Comparison of ENCODE assay signal across 1 cellular context in the genomic region with DNA sequence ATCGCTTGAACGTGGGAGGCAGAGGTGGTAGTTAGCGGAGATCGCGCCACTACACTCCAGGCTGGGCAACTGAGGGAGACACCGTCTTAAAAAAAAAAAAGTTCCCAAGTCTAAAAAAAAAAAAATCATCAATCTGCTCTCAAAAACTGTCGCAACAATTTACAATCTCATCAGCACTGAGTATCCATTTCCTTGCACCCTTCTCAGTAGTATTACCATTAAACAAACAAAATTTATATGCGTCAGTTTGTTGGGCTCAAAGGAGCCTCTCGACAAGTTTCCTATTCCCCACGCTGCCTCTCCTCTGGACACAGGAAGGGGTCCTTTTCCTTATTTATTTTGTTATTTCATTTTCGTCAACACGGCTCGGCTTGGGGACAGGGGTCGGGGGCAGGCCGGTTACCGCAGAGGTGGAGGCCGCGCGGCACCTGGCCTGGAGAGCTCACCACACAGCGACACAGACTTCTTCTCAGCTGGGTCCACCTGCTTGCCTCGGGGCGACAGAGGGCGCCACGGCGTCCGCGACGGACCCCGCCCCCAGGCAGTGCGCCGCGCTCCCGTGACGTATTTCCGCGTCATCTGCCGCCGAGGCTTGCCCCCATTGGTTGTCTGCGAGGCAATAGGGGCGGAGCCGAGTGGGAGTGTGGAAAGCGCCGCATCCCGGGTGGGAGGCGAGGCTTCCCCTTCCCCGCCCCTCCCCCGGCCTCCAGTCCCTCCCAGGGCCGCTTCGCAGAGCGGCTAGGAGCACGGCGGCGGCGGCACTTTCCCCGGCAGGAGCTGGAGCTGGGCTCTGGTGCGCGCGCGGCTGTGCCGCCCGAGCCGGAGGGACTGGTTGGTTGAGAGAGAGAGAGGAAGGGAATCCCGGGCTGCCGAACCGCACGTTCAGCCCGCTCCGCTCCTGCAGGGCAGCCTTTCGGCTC.
A peak's percentile ranks its signal among the peaks of the same experiment; 100 is the strongest.
TF ChIP-seq lines count a peak whose summit lies in the region.

A gene (plus strand): TSS at position 709 of the 920 bp plus-strand sequence. CDS start 436 bp downstream, outside the sequence.

TF ChIP-seq in HepG2, 621 proteins besides CTCF, POLR2A, EP300 and RAD21 (continued from another document and continues in another):
- TF ChIP-seq, protein P1, sequence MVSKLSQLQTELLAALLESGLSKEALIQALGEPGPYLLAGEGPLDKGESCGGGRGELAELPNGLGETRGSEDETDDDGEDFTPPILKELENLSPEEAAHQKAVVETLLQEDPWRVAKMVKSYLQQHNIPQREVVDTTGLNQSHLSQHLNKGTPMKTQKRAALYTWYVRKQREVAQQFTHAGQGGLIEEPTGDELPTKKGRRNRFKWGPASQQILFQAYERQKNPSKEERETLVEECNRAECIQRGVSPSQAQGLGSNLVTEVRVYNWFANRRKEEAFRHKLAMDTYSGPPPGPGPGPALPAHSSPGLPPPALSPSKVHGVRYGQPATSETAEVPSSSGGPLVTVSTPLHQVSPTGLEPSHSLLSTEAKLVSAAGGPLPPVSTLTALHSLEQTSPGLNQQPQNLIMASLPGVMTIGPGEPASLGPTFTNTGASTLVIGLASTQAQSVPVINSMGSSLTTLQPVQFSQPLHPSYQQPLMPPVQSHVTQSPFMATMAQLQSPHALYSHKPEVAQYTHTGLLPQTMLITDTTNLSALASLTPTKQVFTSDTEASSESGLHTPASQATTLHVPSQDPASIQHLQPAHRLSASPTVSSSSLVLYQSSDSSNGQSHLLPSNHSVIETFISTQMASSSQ (IDR thresholded peaks at IDR 0.05; ENCODE audit: low read depth): no peak
- TF ChIP-seq, protein P1 (CRISPR knock-in tag; IDR thresholded peaks at IDR 0.05; ENCODE audit: borderline replicate concordance): 0 out of 2 replicates have a peak, but pooled peaks have one; percentile 26
- no peak for TF ChIP-seq ZBTB8A (CRISPR knock-in tag; IDR thresholded peaks at IDR 0.05; ENCODE audit: borderline replicate concordance, low read depth)
- TF ChIP-seq, protein P2, sequence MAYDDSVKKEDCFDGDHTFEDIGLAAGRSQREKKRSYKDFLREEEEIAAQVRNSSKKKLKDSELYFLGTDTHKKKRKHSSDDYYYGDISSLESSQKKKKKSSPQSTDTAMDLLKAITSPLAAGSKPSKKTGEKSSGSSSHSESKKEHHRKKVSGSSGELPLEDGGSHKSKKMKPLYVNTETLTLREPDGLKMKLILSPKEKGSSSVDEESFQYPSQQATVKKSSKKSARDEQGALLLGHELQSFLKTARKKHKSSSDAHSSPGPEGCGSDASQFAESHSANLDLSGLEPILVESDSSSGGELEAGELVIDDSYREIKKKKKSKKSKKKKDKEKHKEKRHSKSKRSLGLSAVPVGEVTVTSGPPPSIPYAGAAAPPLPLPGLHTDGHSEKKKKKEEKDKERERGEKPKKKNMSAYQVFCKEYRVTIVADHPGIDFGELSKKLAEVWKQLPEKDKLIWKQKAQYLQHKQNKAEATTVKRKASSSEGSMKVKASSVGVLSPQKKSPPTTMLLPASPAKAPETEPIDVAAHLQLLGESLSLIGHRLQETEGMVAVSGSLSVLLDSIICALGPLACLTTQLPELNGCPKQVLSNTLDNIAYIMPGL (CRISPR knock-in tag; IDR thresholded peaks at IDR 0.05; ENCODE audit: borderline replicate concordance in 1 of 2, low read depth in 1 of 2): peak; percentile 94 to 96
- no peak for TF ChIP-seq ZNF674 (CRISPR knock-in tag; IDR thresholded peaks at IDR 0.05; ENCODE audit: low read depth)
- TF ChIP-seq, protein P3, sequence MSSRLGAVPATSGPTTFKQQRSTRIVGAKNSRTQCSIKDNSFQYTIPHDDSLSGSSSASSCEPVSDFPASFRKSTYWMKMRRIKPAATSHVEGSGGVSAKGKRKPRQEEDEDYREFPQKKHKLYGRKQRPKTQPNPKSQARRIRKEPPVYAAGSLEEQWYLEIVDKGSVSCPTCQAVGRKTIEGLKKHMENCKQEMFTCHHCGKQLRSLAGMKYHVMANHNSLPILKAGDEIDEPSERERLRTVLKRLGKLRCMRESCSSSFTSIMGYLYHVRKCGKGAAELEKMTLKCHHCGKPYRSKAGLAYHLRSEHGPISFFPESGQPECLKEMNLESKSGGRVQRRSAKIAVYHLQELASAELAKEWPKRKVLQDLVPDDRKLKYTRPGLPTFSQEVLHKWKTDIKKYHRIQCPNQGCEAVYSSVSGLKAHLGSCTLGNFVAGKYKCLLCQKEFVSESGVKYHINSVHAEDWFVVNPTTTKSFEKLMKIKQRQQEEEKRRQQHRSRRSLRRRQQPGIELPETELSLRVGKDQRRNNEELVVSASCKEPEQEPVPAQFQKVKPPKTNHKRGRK (CRISPR knock-in tag; IDR thresholded peaks at IDR 0.05): no peak
- no peak for TF ChIP-seq ZNF720 (CRISPR knock-in tag; IDR thresholded peaks at IDR 0.05)
- no peak; the same call in none of the 2 replicates for TF ChIP-seq ZNF451 (CRISPR knock-in tag; IDR thresholded peaks at IDR 0.05)
- TF ChIP-seq ZNF746 (CRISPR knock-in tag; IDR thresholded peaks at IDR 0.05): no peak
- no peak for TF ChIP-seq ZNF484 (CRISPR knock-in tag; IDR thresholded peaks at IDR 0.05; ENCODE audit: borderline replicate concordance, low read depth)
- no peak for TF ChIP-seq MBD4 (IDR thresholded peaks at IDR 0.05; ENCODE audit: borderline replicate concordance, low read length)
- TF ChIP-seq GATA4 (IDR thresholded peaks at IDR 0.05; ENCODE audit: borderline replicate concordance, low read depth): 0 out of 2 replicates have a peak, but pooled peaks have one; percentile 30
- TF ChIP-seq ZNF570 (CRISPR knock-in tag; IDR thresholded peaks at IDR 0.05; ENCODE audit: borderline replicate concordance): no peak
- TF ChIP-seq YEATS2 (CRISPR knock-in tag; IDR thresholded peaks at IDR 0.05; ENCODE audit: borderline replicate concordance): peak; percentile 89; the same call in 1 of the 2 replicates
- TF ChIP-seq, protein P4, sequence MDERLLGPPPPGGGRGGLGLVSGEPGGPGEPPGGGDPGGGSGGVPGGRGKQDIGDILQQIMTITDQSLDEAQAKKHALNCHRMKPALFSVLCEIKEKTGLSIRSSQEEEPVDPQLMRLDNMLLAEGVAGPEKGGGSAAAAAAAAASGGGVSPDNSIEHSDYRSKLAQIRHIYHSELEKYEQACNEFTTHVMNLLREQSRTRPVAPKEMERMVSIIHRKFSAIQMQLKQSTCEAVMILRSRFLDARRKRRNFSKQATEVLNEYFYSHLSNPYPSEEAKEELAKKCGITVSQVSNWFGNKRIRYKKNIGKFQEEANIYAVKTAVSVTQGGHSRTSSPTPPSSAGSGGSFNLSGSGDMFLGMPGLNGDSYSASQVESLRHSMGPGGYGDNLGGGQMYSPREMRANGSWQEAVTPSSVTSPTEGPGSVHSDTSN (CRISPR knock-in tag; IDR thresholded peaks at IDR 0.05): no peak
- TF ChIP-seq SIN3A (IDR thresholded peaks at IDR 0.05; ENCODE audit: borderline replicate concordance, low read depth, low read length): no peak
- no peak; the same call in 1 of the 2 replicates for TF ChIP-seq ZNF563 (CRISPR knock-in tag; IDR thresholded peaks at IDR 0.05)
- no peak for TF ChIP-seq HNF4G (IDR thresholded peaks at IDR 0.05; ENCODE audit: borderline replicate concordance, low read depth, low read length)
- TF ChIP-seq HNF4G (CRISPR knock-in tag; IDR thresholded peaks at IDR 0.05; ENCODE audit: borderline replicate concordance, low read depth): no peak
- no peak for TF ChIP-seq KDM3A (CRISPR knock-in tag; IDR thresholded peaks at IDR 0.05; ENCODE audit: low read depth)
- TF ChIP-seq ZNF180 (CRISPR knock-in tag; IDR thresholded peaks at IDR 0.05; ENCODE audit: borderline replicate concordance, low read depth): no peak
- TF ChIP-seq JUND (CRISPR knock-in tag; IDR thresholded peaks at IDR 0.05): peak; percentile 59; the same call in 1 of the 2 replicates
- peak; percentile 97 for TF ChIP-seq ZMYM4 (CRISPR knock-in tag; IDR thresholded peaks at IDR 0.05)
- TF ChIP-seq, protein P5, sequence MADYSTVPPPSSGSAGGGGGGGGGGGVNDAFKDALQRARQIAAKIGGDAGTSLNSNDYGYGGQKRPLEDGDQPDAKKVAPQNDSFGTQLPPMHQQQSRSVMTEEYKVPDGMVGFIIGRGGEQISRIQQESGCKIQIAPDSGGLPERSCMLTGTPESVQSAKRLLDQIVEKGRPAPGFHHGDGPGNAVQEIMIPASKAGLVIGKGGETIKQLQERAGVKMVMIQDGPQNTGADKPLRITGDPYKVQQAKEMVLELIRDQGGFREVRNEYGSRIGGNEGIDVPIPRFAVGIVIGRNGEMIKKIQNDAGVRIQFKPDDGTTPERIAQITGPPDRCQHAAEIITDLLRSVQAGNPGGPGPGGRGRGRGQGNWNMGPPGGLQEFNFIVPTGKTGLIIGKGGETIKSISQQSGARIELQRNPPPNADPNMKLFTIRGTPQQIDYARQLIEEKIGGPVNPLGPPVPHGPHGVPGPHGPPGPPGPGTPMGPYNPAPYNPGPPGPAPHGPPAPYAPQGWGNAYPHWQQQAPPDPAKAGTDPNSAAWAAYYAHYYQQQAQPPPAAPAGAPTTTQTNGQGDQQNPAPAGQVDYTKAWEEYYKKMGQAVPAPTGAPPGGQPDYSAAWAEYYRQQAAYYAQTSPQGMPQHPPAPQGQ (CRISPR knock-in tag; IDR thresholded peaks at IDR 0.05; ENCODE audit: borderline replicate concordance): no peak
- TF ChIP-seq, protein P6, sequence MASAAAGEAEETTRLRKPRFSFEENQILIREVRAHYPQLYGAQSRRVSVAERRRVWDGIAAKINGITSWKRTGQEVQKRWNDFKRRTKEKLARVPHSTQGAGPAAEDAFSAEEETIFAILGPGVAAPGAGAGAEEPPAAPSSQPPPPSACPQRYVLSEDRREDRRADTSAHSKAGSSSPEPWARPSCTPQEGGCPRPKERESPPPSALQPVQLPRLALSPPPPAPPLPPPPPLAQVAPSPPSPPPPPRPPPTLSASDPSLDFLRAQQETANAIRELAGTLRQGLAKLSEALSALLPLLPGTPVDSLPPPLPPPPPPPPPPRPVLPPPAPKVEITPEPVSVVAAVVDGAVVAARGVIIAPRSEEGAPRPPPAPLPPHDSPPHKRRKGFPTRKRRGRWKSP (CRISPR knock-in tag; IDR thresholded peaks at IDR 0.05): no peak
- no peak for TF ChIP-seq ZNF549 (CRISPR knock-in tag; IDR thresholded peaks at IDR 0.05)
- no peak for TF ChIP-seq ZNF224 (CRISPR knock-in tag; IDR thresholded peaks at IDR 0.05)
- TF ChIP-seq, protein P7, sequence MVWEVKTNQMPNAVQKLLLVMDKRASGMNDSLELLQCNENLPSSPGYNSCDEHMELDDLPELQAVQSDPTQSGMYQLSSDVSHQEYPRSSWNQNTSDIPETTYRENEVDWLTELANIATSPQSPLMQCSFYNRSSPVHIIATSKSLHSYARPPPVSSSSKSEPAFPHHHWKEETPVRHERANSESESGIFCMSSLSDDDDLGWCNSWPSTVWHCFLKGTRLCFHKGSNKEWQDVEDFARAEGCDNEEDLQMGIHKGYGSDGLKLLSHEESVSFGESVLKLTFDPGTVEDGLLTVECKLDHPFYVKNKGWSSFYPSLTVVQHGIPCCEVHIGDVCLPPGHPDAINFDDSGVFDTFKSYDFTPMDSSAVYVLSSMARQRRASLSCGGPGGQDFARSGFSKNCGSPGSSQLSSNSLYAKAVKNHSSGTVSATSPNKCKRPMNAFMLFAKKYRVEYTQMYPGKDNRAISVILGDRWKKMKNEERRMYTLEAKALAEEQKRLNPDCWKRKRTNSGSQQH (CRISPR knock-in tag; IDR thresholded peaks at IDR 0.05; ENCODE audit: low read depth): peak; percentile 78; the same call in 1 of the 2 replicates
- no peak for TF ChIP-seq ZNF598 (CRISPR knock-in tag; IDR thresholded peaks at IDR 0.05; ENCODE audit: borderline replicate concordance)
- peak; percentile 82 for TF ChIP-seq MED1 (CRISPR knock-in tag; IDR thresholded peaks at IDR 0.05)
- TF ChIP-seq KAT8 (CRISPR knock-in tag; IDR thresholded peaks at IDR 0.05): peak; percentile 93
- no peak; the same call in 1 of the 2 replicates for TF ChIP-seq ARID2 (CRISPR knock-in tag; IDR thresholded peaks at IDR 0.05; ENCODE audit: borderline replicate concordance)
- peak; percentile 93 for TF ChIP-seq GATAD1 (CRISPR knock-in tag; IDR thresholded peaks at IDR 0.05)
- peak; percentile 84; the same call in 1 of the 2 replicates for TF ChIP-seq CCDC6 (CRISPR knock-in tag; IDR thresholded peaks at IDR 0.05)
- TF ChIP-seq, protein P8, sequence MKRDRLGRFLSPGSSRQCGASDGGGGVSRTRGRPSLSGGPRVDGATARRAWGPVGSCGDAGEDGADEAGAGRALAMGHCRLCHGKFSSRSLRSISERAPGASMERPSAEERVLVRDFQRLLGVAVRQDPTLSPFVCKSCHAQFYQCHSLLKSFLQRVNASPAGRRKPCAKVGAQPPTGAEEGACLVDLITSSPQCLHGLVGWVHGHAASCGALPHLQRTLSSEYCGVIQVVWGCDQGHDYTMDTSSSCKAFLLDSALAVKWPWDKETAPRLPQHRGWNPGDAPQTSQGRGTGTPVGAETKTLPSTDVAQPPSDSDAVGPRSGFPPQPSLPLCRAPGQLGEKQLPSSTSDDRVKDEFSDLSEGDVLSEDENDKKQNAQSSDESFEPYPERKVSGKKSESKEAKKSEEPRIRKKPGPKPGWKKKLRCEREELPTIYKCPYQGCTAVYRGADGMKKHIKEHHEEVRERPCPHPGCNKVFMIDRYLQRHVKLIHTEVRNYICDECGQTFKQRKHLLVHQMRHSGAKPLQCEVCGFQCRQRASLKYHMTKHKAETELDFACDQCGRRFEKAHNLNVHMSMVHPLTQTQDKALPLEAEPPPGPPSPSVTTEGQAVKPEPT (CRISPR knock-in tag; IDR thresholded peaks at IDR 0.05; ENCODE audit: low read depth): no peak
- peak; percentile 51; the same call in 1 of the 2 replicates for TF ChIP-seq ZNF501 (CRISPR knock-in tag; IDR thresholded peaks at IDR 0.05)
- TF ChIP-seq POLR2AphosphoS2 (IDR thresholded peaks at IDR 0.05; ENCODE audit: low read depth, low read length): no peak
- peak; percentile 80 for TF ChIP-seq TAF1 (CRISPR knock-in tag; IDR thresholded peaks at IDR 0.05)
